Comparison of ENCODE assay signal across 1 cellular context in the genomic region with DNA sequence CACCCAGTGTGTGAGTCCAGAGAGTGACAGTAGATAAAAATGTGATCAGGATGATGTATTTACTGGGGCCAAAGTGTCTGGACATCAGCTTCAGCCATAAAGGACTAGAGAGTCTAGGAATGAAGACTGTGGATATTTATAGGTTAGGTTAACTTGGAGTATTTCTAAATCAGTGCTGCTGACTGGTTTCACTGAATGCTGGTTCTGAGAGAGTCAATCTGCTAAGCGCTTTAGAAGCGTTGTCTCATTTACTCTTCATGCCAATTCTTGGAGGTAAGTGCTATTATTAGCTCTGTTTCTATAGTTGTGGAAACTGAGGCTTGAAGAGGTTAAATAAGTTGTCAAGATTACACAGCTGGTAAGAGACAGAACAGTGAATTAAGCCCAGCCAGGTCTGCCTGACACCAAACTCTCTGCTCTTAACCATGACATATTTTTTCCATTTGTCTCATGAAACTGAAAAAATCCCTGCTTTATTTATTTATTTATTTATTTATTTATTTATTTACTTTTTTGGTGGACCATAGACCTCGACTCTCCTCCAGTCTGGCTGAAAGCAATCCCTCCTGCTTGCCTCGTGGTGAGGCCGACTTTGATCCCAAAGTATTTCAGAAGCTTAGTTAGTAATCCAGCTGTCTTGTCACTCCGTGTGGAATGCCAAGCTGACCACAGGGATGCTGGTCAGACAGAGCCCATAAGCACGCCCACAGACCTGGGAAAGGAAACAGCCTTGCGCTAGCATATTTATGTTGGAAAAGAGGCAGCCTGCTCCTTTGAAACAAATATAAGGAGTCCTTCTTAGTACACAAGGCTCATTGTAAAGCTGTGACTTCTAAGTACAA.
TF ChIP-seq lines count a peak whose summit lies in the region.

No MANE protein-coding gene starts in this region.

TF ChIP-seq in SK-N-SH, 30 proteins besides CTCF, POLR2A, EP300 and RAD21 (continued from another document):
- 0 out of 2 replicates have a peak, but pooled peaks have one; percentile 47 for TF ChIP-seq SIN3A (IDR thresholded peaks at IDR 0.05; ENCODE audit: borderline replicate concordance, low read depth, low read length)
- no peak for TF ChIP-seq USF2 (IDR thresholded peaks at IDR 0.05; ENCODE audit: borderline replicate concordance, low read depth, low read length)
- TF ChIP-seq CHD2 (IDR thresholded peaks at IDR 0.05; ENCODE audit: low read length, partially characterized antibody), result no peak
- no peak for TF ChIP-seq SMC3 (IDR thresholded peaks at IDR 0.05; ENCODE audit: low read depth, low read length)
- TF ChIP-seq FOSL2 (IDR thresholded peaks at IDR 0.05; ENCODE audit: borderline replicate concordance, low read depth), result no peak
- TF ChIP-seq FOXM1 (IDR thresholded peaks at IDR 0.05; ENCODE audit: low read depth), result no peak
- TF ChIP-seq FOXJ3 (CRISPR knock-in tag; IDR thresholded peaks at IDR 0.05), result no peak
- TF ChIP-seq, protein P1, sequence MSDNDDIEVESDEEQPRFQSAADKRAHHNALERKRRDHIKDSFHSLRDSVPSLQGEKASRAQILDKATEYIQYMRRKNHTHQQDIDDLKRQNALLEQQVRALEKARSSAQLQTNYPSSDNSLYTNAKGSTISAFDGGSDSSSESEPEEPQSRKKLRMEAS (IDR thresholded peaks at IDR 0.05; ENCODE audit: low read depth), result peak; percentile 61; the same call in 1 of the 2 replicates
- TF ChIP-seq ZBTB33 (IDR thresholded peaks at IDR 0.05; ENCODE audit: borderline replicate concordance, low read depth), result no peak
- TF ChIP-seq RXRA (IDR thresholded peaks at IDR 0.05; ENCODE audit: borderline replicate concordance, low read depth), result no peak
- TF ChIP-seq MEF2A (IDR thresholded peaks at IDR 0.05; ENCODE audit: borderline replicate concordance, low read depth), result no peak
- no peak for TF ChIP-seq TEAD4 (IDR thresholded peaks at IDR 0.05; ENCODE audit: borderline replicate concordance, insufficient read depth)
- peak; percentile 12; the same call in 1 of the 2 replicates for TF ChIP-seq TCF12 (IDR thresholded peaks at IDR 0.05)
